In genomic region chr3:129016725-129017530, GRCh38 we compare ENCODE assay signal across 10 cellular contexts. TPM values are rescaled to one million over a fixed set of nuclear protein-coding genes. Genes with fewer than 3 reads are reported as not detected.
DNase-seq lines count a peak whose midpoint lies in the region; ATAC-seq, FAIRE-seq and TF ChIP-seq lines count a peak whose summit lies in the region.
"Had no signal": no experiment of that assay in that cellular context is flagged by ENCODE, and none has a peak within 500 bp of the region (broad histone marks: within the 10 kb centered on the region; RNA-seq: fewer than 3 reads in every experiment).

No MANE protein-coding gene starts in this region.

- H3K4me1 ChIP-seq in mucosa of descending colon (ENCODE audit: low read depth): peaks cover 22% of the 10 kb centered on the region

- no peak overlapping the region for H3K4me3 ChIP-seq in mucosa of descending colon

- peak; percentile 87 for FAIRE-seq in GM12892 (lab: Jason Lieb, UNC)

- TF ChIP-seq POLR2A in GM12892 (IDR thresholded peaks at IDR 0.05; ENCODE audit: low read depth, low read length): no peak

- H3K9me3 Mint-ChIP-seq in activated naive CD4-positive, alpha-beta T cell treated with anti-CD3 and anti-CD28 coated beads, Interleukin-2, amount 10 ng/mL, durations not matched to agents 7 days and 5 days: no peaks in the 10 kb centered on the region
- H3K9me3 Mint-ChIP-seq in glutamatergic neuron (ENCODE audit: unreplicated experiment): peaks cover 6% of the 10 kb centered on the region
- H3K9me3 Mint-ChIP-seq: dendritic cell treated with granulocyte-macrophage colony-stimulating factor and Interleukin-4, amounts not matched to agents 40 ng/mL and 50 ng/mL, for 4 days had no signal

- CTCF ChIA-PET in activated naive CD4-positive, alpha-beta T cell treated with anti-CD3 and anti-CD28 coated beads, Interleukin-2, amount 10 ng/mL, durations not matched to agents 7 days and 5 days (lab: Charles Lee): interaction anchor here (0.6 to 3.6 kb wide), 18 partner anchors 10 to 299 kb away, joined by 3 to 59 read pairs (median 8); partner anchors contain the start of gene CFAP92

- ATAC-seq in HG03095 (IDR thresholded peaks at IDR 0.05; ENCODE audit: unreplicated experiment) (peak; percentile 46), mucosa of descending colon (peak; percentile 83), GM21447 (IDR thresholded peaks at IDR 0.05; ENCODE audit: unreplicated experiment) (no peak)

- peaks cover 2% of the 10 kb centered on the region for H3K36me3 Mint-ChIP-seq in activated naive CD4-positive, alpha-beta T cell treated with anti-CD3 and anti-CD28 coated beads, Interleukin-2, amount 10 ng/mL, durations not matched to agents 7 days and 5 days
- no peaks in the 10 kb centered on the region for H3K36me3 Mint-ChIP-seq in glutamatergic neuron (ENCODE audit: unreplicated experiment)

- H3K9me3 ChIP-seq in mucosa of descending colon: no peaks in the 10 kb centered on the region

- H3K4me1 Mint-ChIP-seq in activated naive CD4-positive, alpha-beta T cell treated with anti-CD3 and anti-CD28 coated beads, Interleukin-2, amount 10 ng/mL, durations not matched to agents 7 days and 5 days: peaks cover 49% of the 10 kb centered on the region
- peaks cover 12% of the 10 kb centered on the region for H3K4me1 Mint-ChIP-seq in glutamatergic neuron (ENCODE audit: low read depth, unreplicated experiment)

- no peaks in the 10 kb centered on the region for H3K36me3 ChIP-seq in mucosa of descending colon (ENCODE audit: low read depth)

- intact Hi-C loops in mucosa of descending colon (cut with DNase I, micrococcal nuclease): no loop called here

- DNase-seq in GM12892 (ENCODE audit: insufficient read length) (no peak), mucosa of descending colon (peak; percentile 80 to 87 (median 85)), dedifferentiated amniotic fluid mesenchymal stem cell (ENCODE audit: extremely low spot score) (no peak), glutamatergic neuron (no peak)
- DNase-seq in activated naive CD4-positive, alpha-beta T cell treated with anti-CD3 and anti-CD28 coated beads, Interleukin-2, amount 10 ng/mL, durations not matched to agents 7 days and 5 days: peak; percentile 33
- no peak for DNase-seq in stimulated activated CD4-positive, alpha-beta T cell treated with anti-CD3 and anti-CD28 coated beads, Interleukin-4, amount 100 ng/mL, for 24 hours
- DNase-seq: NK-92 treated with Interleukin-12 subunit alpha and Interleukin-12 subunit beta, amount 100 ng/mL, for 24 hours had no signal

- TF ChIP-seq CTCF in mucosa of descending colon (IDR thresholded peaks at IDR 0.05) (no peak), glutamatergic neuron (IDR thresholded peaks at IDR 0.05; ENCODE audit: partially characterized antibody, unreplicated experiment) (no peak)

- H3K4me3 Mint-ChIP-seq in activated naive CD4-positive, alpha-beta T cell treated with anti-CD3 and anti-CD28 coated beads, Interleukin-2, amount 10 ng/mL, durations not matched to agents 7 days and 5 days: peak overlapping the region; percentile 64
- H3K4me3 Mint-ChIP-seq in glutamatergic neuron (ENCODE audit: unreplicated experiment): no peak overlapping the region
- H3K4me3 Mint-ChIP-seq: dendritic cell treated with granulocyte-macrophage colony-stimulating factor and Interleukin-4, amounts not matched to agents 40 ng/mL and 50 ng/mL, for 4 days had no signal

- peak overlapping the region; percentile 93 for H3K27ac Mint-ChIP-seq in activated naive CD4-positive, alpha-beta T cell treated with anti-CD3 and anti-CD28 coated beads, Interleukin-2, amount 10 ng/mL, durations not matched to agents 7 days and 5 days
- no peak overlapping the region for H3K27ac Mint-ChIP-seq in glutamatergic neuron (ENCODE audit: unreplicated experiment)
- H3K27ac Mint-ChIP-seq: dendritic cell treated with granulocyte-macrophage colony-stimulating factor and Interleukin-4, amounts not matched to agents 40 ng/mL and 50 ng/mL, for 4 days had no signal

- peaks cover 3% of the 10 kb centered on the region for H3K27me3 Mint-ChIP-seq in activated naive CD4-positive, alpha-beta T cell treated with anti-CD3 and anti-CD28 coated beads, Interleukin-2, amount 10 ng/mL, durations not matched to agents 7 days and 5 days
- H3K27me3 Mint-ChIP-seq in glutamatergic neuron (ENCODE audit: unreplicated experiment): peaks cover 4% of the 10 kb centered on the region

RNA-seq across cellular contexts. Expression of gene EFCC1, which starts 15.8 kb away (rescaled TPM):
- not detected for polyA plus RNA-seq in GM12892 (2012; ENCODE audit: missing spikeins)
- total RNA-seq in mucosa of descending colon (10 to 100 TPM in 1 of 3 donors, 1 to 10 TPM in 2; 1.8 to 12.0 (median 3.6) TPM), glutamatergic neuron (ENCODE audit: unreplicated experiment) (not detected)

RNA-seq across cellular contexts. Expression of gene CFAP92, which starts 23.1 kb away (rescaled TPM):
- polyA plus RNA-seq in GM12892 (2012; ENCODE audit: missing spikeins): not detected
- 1 to 10 TPM; 1.1 to 1.5 (median 1.3) TPM for total RNA-seq in mucosa of descending colon
- total RNA-seq in glutamatergic neuron (ENCODE audit: unreplicated experiment): 0.15 TPM

RNA-seq across cellular contexts. Expression of gene GP9, which starts 43.7 kb away (rescaled TPM):
- not detected for polyA plus RNA-seq in GM12892 (2012; ENCODE audit: missing spikeins)
- total RNA-seq in mucosa of descending colon (under 1 TPM in 1 of 3 donors, not detected in 2; 0.90 TPM), glutamatergic neuron (ENCODE audit: unreplicated experiment) (not detected)

Comparison
In these comparisons a context has a peak if more than half of its experiments do, and no peak if none do; other contexts are left out.
1. DNase-seq: peak in activated naive CD4-positive, alpha-beta T cell treated with anti-CD3 and anti-CD28 coated beads, Interleukin-2, amount 10 ng/mL, durations not matched to agents 7 days and 5 days (single experiment) and mucosa of descending colon (3 of 3); none in GM12892 (single experiment), dedifferentiated amniotic fluid mesenchymal stem cell (single experiment), stimulated activated CD4-positive, alpha-beta T cell treated with anti-CD3 and anti-CD28 coated beads, Interleukin-4, amount 100 ng/mL, for 24 hours (single experiment) and glutamatergic neuron (single experiment).